In the genomic region with DNA sequence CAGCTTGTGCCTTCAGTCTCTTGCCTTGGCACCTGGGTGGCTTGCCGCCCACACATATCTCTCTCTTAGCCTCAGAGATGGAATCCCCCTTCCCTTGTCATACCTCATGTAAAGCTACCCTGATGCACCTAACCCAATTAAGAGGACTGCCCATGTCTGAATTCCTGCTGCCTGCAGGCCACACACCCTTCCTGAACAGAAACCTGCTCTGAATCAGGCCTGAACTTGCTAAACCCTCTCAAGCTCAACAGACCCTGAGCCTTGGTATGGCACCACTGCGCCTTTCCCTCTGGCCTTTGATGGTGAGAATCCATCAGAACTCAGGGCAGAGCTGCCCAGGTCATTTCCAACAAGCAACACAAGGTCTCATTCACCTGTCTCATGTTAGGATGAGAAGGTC, we compare ENCODE assay signal across 25 cellular contexts. TPM values are rescaled to one million over a fixed set of nuclear protein-coding genes. Genes with fewer than 3 reads are reported as not detected.
A peak's percentile ranks its signal among the peaks of the same experiment; 100 is the strongest.
DNase-seq lines count a peak whose midpoint lies in the region; ATAC-seq and TF ChIP-seq lines count a peak whose summit lies in the region.
"Had no signal": no experiment of that assay in that cellular context is flagged by ENCODE, and none has a peak within 500 bp of the region (broad histone marks: within the 10 kb centered on the region; RNA-seq: fewer than 3 reads in every experiment).

No MANE protein-coding gene starts in this region.

- no peak overlapping the region for H3K4me3 ChIP-seq in right atrium auricular region
- no peak overlapping the region for H3K4me3 ChIP-seq in right cardiac atrium (ENCODE audit: low read length)
- H3K4me3 ChIP-seq in epithelial cell of esophagus (ENCODE audit: low read length) = no peak overlapping the region
- H3K4me3 ChIP-seq: GM12878, GM23338, K562 had no signal

- H3K27me3 Mint-ChIP-seq in memory B cell = peaks cover 29% of the 10 kb centered on the region

- H3K27me3 ChIP-seq in right atrium auricular region = no peaks in the 10 kb centered on the region
- H3K27me3 ChIP-seq in right cardiac atrium (ENCODE audit: control insufficient read depth, insufficient read depth) = no peaks in the 10 kb centered on the region

- H3K4me1 ChIP-seq in right atrium auricular region (peaks cover 0 to 7% of the 10 kb centered on the region in 2 donors), right cardiac atrium (ENCODE audit: control insufficient read depth, insufficient read depth, low read length) (no peaks in the 10 kb centered on the region)

- DNase-seq in right atrium auricular region (ENCODE audit: low spot score) (peak; percentile 32), right cardiac atrium (no peak), epithelial cell of esophagus (ENCODE audit: low read depth) (peak; percentile 50), memory B cell (ENCODE audit: low spot score in 2 of 2) (no peak), NCI-H2029 (lab: John Stamatoyannopoulos, UW) (no peak)
- no peak for DNase-seq in central memory CD4-positive, alpha-beta T cell
- DNase-seq: C1 segment of cervical spinal cord; CD4-positive, alpha-beta memory T cell; DMS 273 treated with DMSO at 0.1 percent for 48 hours; DMS79; EL; GDM1; H9; Kasumi-1; MV-4-11; NCI-H1105; NCI-H1436 treated with DMSO at 0.1 percent for 48 hours; NCI-H1930; NCI-H446; NCI-H524 treated with DMSO at 0.1 percent for 48 hours; NCI-H774 had no signal

- H3K4me3 Mint-ChIP-seq in memory B cell = no peak overlapping the region
- H3K4me3 Mint-ChIP-seq: CD4-positive, alpha-beta memory T cell; GM23338 had no signal

- intact Hi-C loops in right cardiac atrium (cut with DNase I) = no loop called here

- no peak overlapping the region for H3K27ac ChIP-seq in right atrium auricular region
- H3K27ac ChIP-seq in right cardiac atrium (ENCODE audit: low read length) = no peak overlapping the region

- H3K4me1 Mint-ChIP-seq in memory B cell = peaks cover 6% of the 10 kb centered on the region

- no peaks in the 10 kb centered on the region for H3K9me3 Mint-ChIP-seq in memory B cell
- H3K9me3 Mint-ChIP-seq: CD4-positive, alpha-beta memory T cell; GM23338; H9 had no signal

- H3K36me3 ChIP-seq in right atrium auricular region = no peaks in the 10 kb centered on the region

- 94% methylated on average over 2 of the region's 2 CpGs for WGBS in right cardiac atrium

- TF ChIP-seq CTCF in right atrium auricular region (IDR thresholded peaks at IDR 0.05) = no peak
- TF ChIP-seq CTCF in epithelial cell of esophagus (IDR thresholded peaks at IDR 0.05; ENCODE audit: insufficient read depth, low read depth, low read length, missing control alignments) = no peak

- no peak for ATAC-seq in right cardiac atrium
- peak; percentile 21 for ATAC-seq in memory B cell (ENCODE audit: low read depth)
- no peak for ATAC-seq in HG02571 (IDR thresholded peaks at IDR 0.05; ENCODE audit: unreplicated experiment)
- ATAC-seq: GM12878 had no signal

- H3K27ac Mint-ChIP-seq in memory B cell = no peak overlapping the region
- H3K27ac Mint-ChIP-seq: CD4-positive, alpha-beta memory T cell; GM23338; H9 had no signal

- no peaks in the 10 kb centered on the region for H3K36me3 Mint-ChIP-seq in memory B cell
- H3K36me3 Mint-ChIP-seq: CD4-positive, alpha-beta memory T cell had no signal

- no peaks in the 10 kb centered on the region for H3K9me3 ChIP-seq in right atrium auricular region
- no peaks in the 10 kb centered on the region for H3K9me3 ChIP-seq in right cardiac atrium (ENCODE audit: control insufficient read depth, low read length)

RNA-seq across cellular contexts. Expression of a gene that starts 5.2 kb away (rescaled TPM):
- total RNA-seq in right atrium auricular region (1 to 10 TPM; 1.5 to 1.6 TPM), right cardiac atrium (under 1 TPM in 1 of 4 donors, not detected in 3; 0.43 TPM)
- 0.20 TPM for polyA plus RNA-seq in right cardiac atrium
- total RNA-seq: CD4-positive, alpha-beta memory T cell; GM12878; GM23338; H9; K562 had no signal
- polyA plus RNA-seq: CD4-positive, alpha-beta memory T cell; GM12878; GM23338 had no signal

RNA-seq across cellular contexts. Expression of a gene that starts 19.8 kb away (rescaled TPM):
- total RNA-seq in right atrium auricular region (1 to 10 TPM in 1 of 2 donors, under 1 TPM in 1; 0.52 to 4.3 TPM), right cardiac atrium (under 1 TPM; 0.17 to 0.45 (median 0.39) TPM)
- 0.41 TPM for polyA plus RNA-seq in right cardiac atrium
- total RNA-seq: CD4-positive, alpha-beta memory T cell; GM12878; GM23338; H9; K562 had no signal
- polyA plus RNA-seq: CD4-positive, alpha-beta memory T cell; GM12878; GM23338; K562 had no signal

RNA-seq across cellular contexts. Expression of a gene that starts 24.1 kb away (rescaled TPM):
- total RNA-seq in right atrium auricular region (1 to 10 TPM in 1 of 2 donors, under 1 TPM in 1; 0.82 to 2.4 TPM), right cardiac atrium (1 to 10 TPM in 3 of 4 donors, under 1 TPM in 1; 0.31 to 1.2 (median 1.1) TPM)
- polyA plus RNA-seq in right cardiac atrium = 1.1 TPM
- total RNA-seq: CD4-positive, alpha-beta memory T cell; GM23338; H9 had no signal
- polyA plus RNA-seq: GM23338 had no signal

RNA-seq across cellular contexts. Expression of a gene that starts 46.1 kb away (rescaled TPM):
- total RNA-seq in right atrium auricular region (under 1 TPM; 0.11 to 0.31 TPM), right cardiac atrium (under 1 TPM in 3 of 4 donors, not detected in 1; 0.20 to 0.22 (median 0.21) TPM)
- polyA plus RNA-seq in right cardiac atrium = 0.20 TPM
- total RNA-seq: CD4-positive, alpha-beta memory T cell; GM12878 had no signal
- polyA plus RNA-seq: CD4-positive, alpha-beta memory T cell had no signal

RNA-seq across cellular contexts. Expression of a gene that starts 53.5 kb away (rescaled TPM):
- total RNA-seq in right atrium auricular region = 10 to 100 TPM; 17.0 to 25.7 TPM
- total RNA-seq in right cardiac atrium = 10 to 100 TPM; 16.8 to 36.6 (median 23.5) TPM
- polyA plus RNA-seq in right cardiac atrium = 11.5 TPM

Comparison
In these comparisons a context has a peak if more than half of its experiments do, and no peak if none do; other contexts are left out.
1. DNase-seq: peak in right atrium auricular region (single experiment) and epithelial cell of esophagus (single experiment); none in right cardiac atrium (0 of 3), memory B cell (0 of 2), central memory CD4-positive, alpha-beta T cell (single experiment) and NCI-H2029 (single experiment).